ENCODE assay signal across 1 cellular context in genomic region chr10:100129424-100129823, GRCh38.
TF ChIP-seq lines count a peak whose summit lies in the region.

No MANE protein-coding gene starts in this region.

TF ChIP-seq in GM23338, 12 proteins besides CTCF, POLR2A, EP300 and RAD21 (continued from another document):
- TF ChIP-seq ZNF462 (CRISPR knock-in tag; IDR thresholded peaks at IDR 0.05): no peak
- no peak for TF ChIP-seq NANOG (IDR thresholded peaks at IDR 0.05; ENCODE audit: borderline replicate concordance)
- TF ChIP-seq EZH2 (IDR thresholded peaks at IDR 0.05; ENCODE audit: low read depth, unreplicated experiment): no peak
- no peak for TF ChIP-seq ETS1 (IDR thresholded peaks at IDR 0.05)
- no peak for TF ChIP-seq POLR2AphosphoS5 (IDR thresholded peaks at IDR 0.05; ENCODE audit: low read depth)
- no peak for TF ChIP-seq CREB1 (CRISPR knock-in tag; IDR thresholded peaks at IDR 0.05; ENCODE audit: low read depth)
- no peak for TF ChIP-seq STAT1 (IDR thresholded peaks at IDR 0.05; ENCODE audit: unreplicated experiment)
- no peak for TF ChIP-seq REST (IDR thresholded peaks at IDR 0.05; ENCODE audit: unreplicated experiment)
- no peak for TF ChIP-seq ZNF114 (CRISPR knock-in tag; IDR thresholded peaks at IDR 0.05)
